ENCODE assay signal across 9 cellular contexts in the genomic region with DNA sequence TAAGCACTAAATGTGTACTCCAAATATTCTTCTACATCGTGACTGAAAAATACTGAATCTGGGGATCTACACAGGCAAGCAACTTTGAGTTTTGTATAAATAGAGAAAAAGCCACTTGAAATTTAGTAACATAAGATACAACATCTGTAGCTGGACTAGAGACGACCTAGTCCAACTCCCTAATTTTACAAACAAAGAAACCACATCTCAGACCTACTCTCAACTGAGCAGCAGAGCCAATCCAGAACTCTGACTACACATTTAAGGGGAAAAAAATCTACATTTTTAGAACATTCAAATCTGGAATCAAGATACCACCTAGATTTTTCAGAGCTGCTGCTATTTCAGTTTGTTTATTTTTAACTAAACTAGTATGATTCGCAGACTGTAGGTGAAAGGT.
DNase-seq lines count a peak whose midpoint lies in the region; ATAC-seq and TF ChIP-seq lines count a peak whose summit lies in the region.
"Had no signal": no experiment of that assay in that cellular context is flagged by ENCODE, and none has a peak within 500 bp of the region (broad histone marks: within the 10 kb centered on the region; RNA-seq: fewer than 3 reads in every experiment).

No MANE protein-coding gene starts in this region.

- DNase-seq in GM23248 (peak; percentile 27), RWPE2 (ENCODE audit: low spot score) (no peak), HT-29 (ENCODE audit: low spot score) (no peak), NCI-H2171 treated with DMSO at 0.1 percent for 48 hours (lab: John Stamatoyannopoulos, UW) (no peak), NOMO-1 treated with dmso at 0.1 percent for 144 hours (lab: John Stamatoyannopoulos, UW; ENCODE audit: unreplicated experiment) (no peak), D341Med (ENCODE audit: low spot score) (no peak)
- DNase-seq: NCI-H446 treated with DMSO at 0.1 percent for 48 hours had no signal

- H3K36me3 ChIP-seq in DOHH2 (ENCODE audit: control insufficient read depth, low read length) (no peaks in the 10 kb centered on the region), GM23248 (ENCODE audit: low read depth) (no peaks in the 10 kb centered on the region), RWPE2 (ENCODE audit: low read depth) (no peaks in the 10 kb centered on the region), mucosa of rectum (ENCODE audit: control insufficient read depth in 2 of 2, insufficient read depth in 2 of 2, low read length in 2 of 2) (no peaks in the 10 kb centered on the region)

- H3F3A ChIP-seq in DOHH2 (ENCODE audit: control insufficient read depth, insufficient read depth) (no peaks in the 10 kb centered on the region), GM23248 (ENCODE audit: insufficient read depth) (peaks cover 16% of the 10 kb centered on the region; the same call in 1 of the 2 replicates)

- no peaks in the 10 kb centered on the region for H3K9me3 ChIP-seq in DOHH2 (ENCODE audit: control insufficient read depth, insufficient read depth, low read length)
- H3K9me3 ChIP-seq in GM23248 (ENCODE audit: low read depth) = no peaks in the 10 kb centered on the region
- no peaks in the 10 kb centered on the region for H3K9me3 ChIP-seq in RWPE2 (ENCODE audit: severe bottlenecking)
- no peaks in the 10 kb centered on the region for H3K9me3 ChIP-seq in mucosa of rectum (ENCODE audit: control insufficient read depth in 2 of 2, low read length in 2 of 2)

- H3K27ac ChIP-seq in DOHH2 (ENCODE audit: low read depth, low read length) = peak overlapping the region; percentile 22; the same call in 1 of the 2 replicates
- no peak overlapping the region for H3K27ac ChIP-seq in GM23248
- peak overlapping the region; percentile 49 for H3K27ac ChIP-seq in RWPE2 (ENCODE audit: poor library complexity, severe bottlenecking)
- H3K27ac ChIP-seq in mucosa of rectum (ENCODE audit: low read depth in 2 of 2, low read length in 2 of 2) = peak overlapping the region; percentile 5 to 62

- H3K9me2 ChIP-seq in DOHH2 (replicated peaks; ENCODE audit: control insufficient read depth, low read length) (no peaks in the 10 kb centered on the region), GM23248 (ENCODE audit: insufficient read depth) (no peaks in the 10 kb centered on the region)

- H4K20me1 ChIP-seq in DOHH2 (ENCODE audit: control insufficient read depth, insufficient read depth, low read depth, low read length) = no peaks in the 10 kb centered on the region
- no peaks in the 10 kb centered on the region for H4K20me1 ChIP-seq in GM23248 (ENCODE audit: insufficient read depth)

- no peaks in the 10 kb centered on the region for H3K27me3 ChIP-seq in DOHH2 (ENCODE audit: control insufficient read depth, low read length)
- no peaks in the 10 kb centered on the region for H3K27me3 ChIP-seq in GM23248 (replicated peaks; ENCODE audit: insufficient read depth)
- H3K27me3 ChIP-seq in RWPE2 (ENCODE audit: insufficient read depth, poor library complexity, severe bottlenecking) = no peaks in the 10 kb centered on the region
- no peaks in the 10 kb centered on the region for H3K27me3 ChIP-seq in mucosa of rectum (ENCODE audit: control insufficient read depth in 2 of 2, insufficient read depth in 2 of 2, low read length in 2 of 2)

- no peak overlapping the region for H2AFZ ChIP-seq in GM23248

- H3K4me1 ChIP-seq in DOHH2 (ENCODE audit: control insufficient read depth, low read length) = peaks cover 27% of the 10 kb centered on the region
- peaks cover 33% of the 10 kb centered on the region for H3K4me1 ChIP-seq in GM23248 (ENCODE audit: insufficient read depth)
- H3K4me1 ChIP-seq in RWPE2 (ENCODE audit: insufficient read depth, poor library complexity, severe bottlenecking) = peaks cover 34% of the 10 kb centered on the region
- peaks cover 11 to 25% of the 10 kb centered on the region in 2 donors for H3K4me1 ChIP-seq in mucosa of rectum (ENCODE audit: control insufficient read depth in 2 of 2, insufficient read depth in 2 of 2, low read length in 2 of 2)

- H3K9ac ChIP-seq in GM23248 (no peak overlapping the region), mucosa of rectum (ENCODE audit: low read depth in 1 of 2, low read length in 2 of 2) (no peak overlapping the region)

- TF ChIP-seq CTCF in DOHH2 (IDR thresholded peaks at IDR 0.05; ENCODE audit: low read depth, low read length, poor library complexity, severe bottlenecking) (no peak), RWPE2 (IDR thresholded peaks at IDR 0.05; ENCODE audit: poor library complexity, severe bottlenecking) (no peak)

- peak overlapping the region; percentile 58 for H3K4me2 ChIP-seq in DOHH2 (ENCODE audit: low read length)
- no peak overlapping the region for H3K4me2 ChIP-seq in GM23248 (ENCODE audit: unreplicated experiment)

- ATAC-seq in RWPE2 (ENCODE audit: low read depth) = no peak

- WGBS in GM23248 (ENCODE audit: low coverage in 1 of 2, low lambda C conversion rate in 2 of 2, missing lambda C conversion rate in 2 of 2), 2 experiments = 74 to 81% methylated on average over 3 of the region's 3 CpGs

- H3K4me3 ChIP-seq in DOHH2 (ENCODE audit: low read length) (peak overlapping the region; percentile 34), GM23248 (no peak overlapping the region), RWPE2 (ENCODE audit: severe bottlenecking) (no peak overlapping the region), mucosa of rectum (ENCODE audit: low read length in 2 of 2) (no peak overlapping the region)

- in situ Hi-C loops in GM23248 (cut with MboI) = loop anchor here (25.0 kb wide), 1 partner anchor 486 kb away; no protein-coding TSS in a partner anchor

- H3K79me2 ChIP-seq in DOHH2 (ENCODE audit: control insufficient read depth, low read length) = no peaks in the 10 kb centered on the region
- no peaks in the 10 kb centered on the region for H3K79me2 ChIP-seq in GM23248 (ENCODE audit: insufficient read depth)
